Comparison of ENCODE assay signal across 1 cellular context in genomic region chr14:20682435-20683124, GRCh38.
TF ChIP-seq lines count a peak whose summit lies in the region.

No MANE protein-coding gene starts in this region.

TF ChIP-seq in HepG2, 621 proteins besides CTCF, POLR2A, EP300 and RAD21 (continued from another document and continues in another):
- no peak for TF ChIP-seq NONO (IDR thresholded peaks at IDR 0.05)
- peak; percentile 72 for TF ChIP-seq NONO (CRISPR knock-in tag; conservative IDR thresholded peaks at IDR 0.05)
- no peak; the same call in 1 of the 2 replicates for TF ChIP-seq RARA (CRISPR knock-in tag; IDR thresholded peaks at IDR 0.05)
- 0 out of 2 replicates have a peak, but pooled peaks have one; percentile 37 for TF ChIP-seq ZIK1 (CRISPR knock-in tag; IDR thresholded peaks at IDR 0.05; ENCODE audit: borderline replicate concordance, low read depth)
- peak; percentile 66 for TF ChIP-seq CREB1 (IDR thresholded peaks at IDR 0.05)
- TF ChIP-seq CREB1 (CRISPR knock-in tag; IDR thresholded peaks at IDR 0.05): no peak
- no peak for TF ChIP-seq NR3C1 (CRISPR knock-in tag; IDR thresholded peaks at IDR 0.05)
- no peak for TF ChIP-seq KDM6A (CRISPR knock-in tag; IDR thresholded peaks at IDR 0.05; ENCODE audit: low read depth)
- TF ChIP-seq SRY (CRISPR knock-in tag; IDR thresholded peaks at IDR 0.05): no peak; the same call in 1 of the 2 replicates
- TF ChIP-seq NBN (conservative IDR thresholded peaks at IDR 0.05): no peak
- TF ChIP-seq ATF7 (IDR thresholded peaks at IDR 0.05): no peak
- TF ChIP-seq ATF7 (CRISPR knock-in tag; IDR thresholded peaks at IDR 0.05): peak; percentile 74
- TF ChIP-seq, protein P1, sequence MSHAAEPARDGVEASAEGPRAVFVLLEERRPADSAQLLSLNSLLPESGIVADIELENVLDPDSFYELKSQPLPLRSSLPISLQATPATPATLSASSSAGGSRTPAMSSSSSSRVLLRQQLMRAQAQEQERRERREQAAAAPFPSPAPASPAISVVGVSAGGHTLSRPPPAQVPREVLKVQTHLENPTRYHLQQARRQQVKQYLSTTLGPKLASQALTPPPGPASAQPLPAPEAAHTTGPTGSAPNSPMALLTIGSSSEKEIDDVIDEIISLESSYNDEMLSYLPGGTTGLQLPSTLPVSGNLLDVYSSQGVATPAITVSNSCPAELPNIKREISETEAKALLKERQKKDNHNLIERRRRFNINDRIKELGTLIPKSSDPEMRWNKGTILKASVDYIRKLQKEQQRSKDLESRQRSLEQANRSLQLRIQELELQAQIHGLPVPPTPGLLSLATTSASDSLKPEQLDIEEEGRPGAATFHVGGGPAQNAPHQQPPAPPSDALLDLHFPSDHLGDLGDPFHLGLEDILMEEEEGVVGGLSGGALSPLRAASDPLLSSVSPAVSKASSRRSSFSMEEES (CRISPR knock-in tag; IDR thresholded peaks at IDR 0.05): no peak
- TF ChIP-seq, protein P2, sequence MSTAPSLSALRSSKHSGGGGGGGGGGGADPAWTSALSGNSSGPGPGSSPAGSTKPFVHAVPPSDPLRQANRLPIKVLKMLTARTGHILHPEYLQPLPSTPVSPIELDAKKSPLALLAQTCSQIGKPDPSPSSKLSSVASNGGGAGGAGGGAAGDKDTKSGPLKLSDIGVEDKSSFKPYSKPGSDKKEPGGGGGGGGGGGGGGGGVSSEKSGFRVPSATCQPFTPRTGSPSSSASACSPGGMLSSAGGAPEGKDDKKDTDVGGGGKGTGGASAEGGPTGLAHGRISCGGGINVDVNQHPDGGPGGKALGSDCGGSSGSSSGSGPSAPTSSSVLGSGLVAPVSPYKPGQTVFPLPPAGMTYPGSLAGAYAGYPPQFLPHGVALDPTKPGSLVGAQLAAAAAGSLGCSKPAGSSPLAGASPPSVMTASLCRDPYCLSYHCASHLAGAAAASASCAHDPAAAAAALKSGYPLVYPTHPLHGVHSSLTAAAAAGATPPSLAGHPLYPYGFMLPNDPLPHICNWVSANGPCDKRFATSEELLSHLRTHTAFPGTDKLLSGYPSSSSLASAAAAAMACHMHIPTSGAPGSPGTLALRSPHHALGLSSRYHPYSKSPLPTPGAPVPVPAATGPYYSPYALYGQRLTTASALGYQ (CRISPR knock-in tag; IDR thresholded peaks at IDR 0.05): peak; percentile 6
- TF ChIP-seq, protein P3, sequence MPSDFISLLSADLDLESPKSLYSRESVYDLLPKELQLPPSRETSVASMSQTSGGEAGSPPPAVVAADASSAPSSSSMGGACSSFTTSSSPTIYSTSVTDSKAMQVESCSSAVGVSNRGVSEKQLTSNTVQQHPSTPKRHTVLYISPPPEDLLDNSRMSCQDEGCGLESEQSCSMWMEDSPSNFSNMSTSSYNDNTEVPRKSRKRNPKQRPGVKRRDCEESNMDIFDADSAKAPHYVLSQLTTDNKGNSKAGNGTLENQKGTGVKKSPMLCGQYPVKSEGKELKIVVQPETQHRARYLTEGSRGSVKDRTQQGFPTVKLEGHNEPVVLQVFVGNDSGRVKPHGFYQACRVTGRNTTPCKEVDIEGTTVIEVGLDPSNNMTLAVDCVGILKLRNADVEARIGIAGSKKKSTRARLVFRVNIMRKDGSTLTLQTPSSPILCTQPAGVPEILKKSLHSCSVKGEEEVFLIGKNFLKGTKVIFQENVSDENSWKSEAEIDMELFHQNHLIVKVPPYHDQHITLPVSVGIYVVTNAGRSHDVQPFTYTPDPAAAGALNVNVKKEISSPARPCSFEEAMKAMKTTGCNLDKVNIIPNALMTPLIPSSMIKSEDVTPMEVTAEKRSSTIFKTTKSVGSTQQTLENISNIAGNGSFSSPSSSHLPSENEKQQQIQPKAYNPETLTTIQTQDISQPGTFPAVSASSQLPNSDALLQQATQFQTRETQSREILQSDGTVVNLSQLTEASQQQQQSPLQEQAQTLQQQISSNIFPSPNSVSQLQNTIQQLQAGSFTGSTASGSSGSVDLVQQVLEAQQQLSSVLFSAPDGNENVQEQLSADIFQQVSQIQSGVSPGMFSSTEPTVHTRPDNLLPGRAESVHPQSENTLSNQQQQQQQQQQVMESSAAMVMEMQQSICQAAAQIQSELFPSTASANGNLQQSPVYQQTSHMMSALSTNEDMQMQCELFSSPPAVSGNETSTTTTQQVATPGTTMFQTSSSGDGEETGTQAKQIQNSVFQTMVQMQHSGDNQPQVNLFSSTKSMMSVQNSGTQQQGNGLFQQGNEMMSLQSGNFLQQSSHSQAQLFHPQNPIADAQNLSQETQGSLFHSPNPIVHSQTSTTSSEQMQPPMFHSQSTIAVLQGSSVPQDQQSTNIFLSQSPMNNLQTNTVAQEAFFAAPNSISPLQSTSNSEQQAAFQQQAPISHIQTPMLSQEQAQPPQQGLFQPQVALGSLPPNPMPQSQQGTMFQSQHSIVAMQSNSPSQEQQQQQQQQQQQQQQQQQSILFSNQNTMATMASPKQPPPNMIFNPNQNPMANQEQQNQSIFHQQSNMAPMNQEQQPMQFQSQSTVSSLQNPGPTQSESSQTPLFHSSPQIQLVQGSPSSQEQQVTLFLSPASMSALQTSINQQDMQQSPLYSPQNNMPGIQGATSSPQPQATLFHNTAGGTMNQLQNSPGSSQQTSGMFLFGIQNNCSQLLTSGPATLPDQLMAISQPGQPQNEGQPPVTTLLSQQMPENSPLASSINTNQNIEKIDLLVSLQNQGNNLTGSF (CRISPR knock-in tag; IDR thresholded peaks at IDR 0.05): no peak; the same call in none of the 2 replicates
- TF ChIP-seq PATZ1 (CRISPR knock-in tag; IDR thresholded peaks at IDR 0.05): peak; percentile 32
- TF ChIP-seq, protein P4, sequence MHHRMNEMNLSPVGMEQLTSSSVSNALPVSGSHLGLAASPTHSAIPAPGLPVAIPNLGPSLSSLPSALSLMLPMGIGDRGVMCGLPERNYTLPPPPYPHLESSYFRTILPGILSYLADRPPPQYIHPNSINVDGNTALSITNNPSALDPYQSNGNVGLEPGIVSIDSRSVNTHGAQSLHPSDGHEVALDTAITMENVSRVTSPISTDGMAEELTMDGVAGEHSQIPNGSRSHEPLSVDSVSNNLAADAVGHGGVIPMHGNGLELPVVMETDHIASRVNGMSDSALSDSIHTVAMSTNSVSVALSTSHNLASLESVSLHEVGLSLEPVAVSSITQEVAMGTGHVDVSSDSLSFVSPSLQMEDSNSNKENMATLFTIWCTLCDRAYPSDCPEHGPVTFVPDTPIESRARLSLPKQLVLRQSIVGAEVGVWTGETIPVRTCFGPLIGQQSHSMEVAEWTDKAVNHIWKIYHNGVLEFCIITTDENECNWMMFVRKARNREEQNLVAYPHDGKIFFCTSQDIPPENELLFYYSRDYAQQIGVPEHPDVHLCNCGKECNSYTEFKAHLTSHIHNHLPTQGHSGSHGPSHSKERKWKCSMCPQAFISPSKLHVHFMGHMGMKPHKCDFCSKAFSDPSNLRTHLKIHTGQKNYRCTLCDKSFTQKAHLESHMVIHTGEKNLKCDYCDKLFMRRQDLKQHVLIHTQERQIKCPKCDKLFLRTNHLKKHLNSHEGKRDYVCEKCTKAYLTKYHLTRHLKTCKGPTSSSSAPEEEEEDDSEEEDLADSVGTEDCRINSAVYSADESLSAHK (CRISPR knock-in tag; IDR thresholded peaks at IDR 0.05; ENCODE audit: borderline replicate concordance): no peak; the same call in 1 of the 2 replicates
- TF ChIP-seq PAWR (CRISPR knock-in tag; IDR thresholded peaks at IDR 0.05; ENCODE audit: borderline replicate concordance): no peak
- TF ChIP-seq MIXL1 (CRISPR knock-in tag; IDR thresholded peaks at IDR 0.05): no peak; the same call in 1 of the 2 replicates
- TF ChIP-seq NCOR1 (IDR thresholded peaks at IDR 0.05; ENCODE audit: borderline replicate concordance, low read length): no peak; the same call in 1 of the 2 replicates
- TF ChIP-seq MIER3 (CRISPR knock-in tag; IDR thresholded peaks at IDR 0.05; ENCODE audit: borderline replicate concordance): peak; percentile 35; the same call in 1 of the 2 replicates
- peak; percentile 93 for TF ChIP-seq ZNF451 (CRISPR knock-in tag; IDR thresholded peaks at IDR 0.05)
- no peak for TF ChIP-seq ZNF281 (CRISPR knock-in tag; IDR thresholded peaks at IDR 0.05; ENCODE audit: borderline replicate concordance)
- TF ChIP-seq ZBTB1 (CRISPR knock-in tag; IDR thresholded peaks at IDR 0.05; ENCODE audit: borderline replicate concordance): no peak
- no peak for TF ChIP-seq ZMAT5 (CRISPR knock-in tag; IDR thresholded peaks at IDR 0.05; ENCODE audit: borderline replicate concordance, low read depth)
- TF ChIP-seq ARNT2 (CRISPR knock-in tag; IDR thresholded peaks at IDR 0.05; ENCODE audit: low read depth): peak; percentile 40
- TF ChIP-seq HMGA1 (CRISPR knock-in tag; conservative IDR thresholded peaks at IDR 0.05): no peak
- TF ChIP-seq, protein P5, sequence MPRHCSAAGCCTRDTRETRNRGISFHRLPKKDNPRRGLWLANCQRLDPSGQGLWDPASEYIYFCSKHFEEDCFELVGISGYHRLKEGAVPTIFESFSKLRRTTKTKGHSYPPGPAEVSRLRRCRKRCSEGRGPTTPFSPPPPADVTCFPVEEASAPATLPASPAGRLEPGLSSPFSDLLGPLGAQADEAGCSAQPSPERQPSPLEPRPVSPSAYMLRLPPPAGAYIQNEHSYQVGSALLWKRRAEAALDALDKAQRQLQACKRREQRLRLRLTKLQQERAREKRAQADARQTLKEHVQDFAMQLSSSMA (CRISPR knock-in tag; IDR thresholded peaks at IDR 0.05): peak; percentile 8; the same call in 1 of the 2 replicates
- TF ChIP-seq NFE2 (CRISPR knock-in tag; IDR thresholded peaks at IDR 0.05): no peak
- TF ChIP-seq ZBTB14 (CRISPR knock-in tag; IDR thresholded peaks at IDR 0.05): no peak; the same call in 1 of the 2 replicates
- peak; percentile 74; the same call in 1 of the 2 replicates for TF ChIP-seq ZNF274 (CRISPR knock-in tag; IDR thresholded peaks at IDR 0.05)
- TF ChIP-seq, protein P6, sequence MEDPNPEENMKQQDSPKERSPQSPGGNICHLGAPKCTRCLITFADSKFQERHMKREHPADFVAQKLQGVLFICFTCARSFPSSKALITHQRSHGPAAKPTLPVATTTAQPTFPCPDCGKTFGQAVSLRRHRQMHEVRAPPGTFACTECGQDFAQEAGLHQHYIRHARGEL (CRISPR knock-in tag; IDR thresholded peaks at IDR 0.05): no peak
- TF ChIP-seq GABPA (IDR thresholded peaks at IDR 0.05; ENCODE audit: low read depth, low read length): peak; percentile 81
- no peak for TF ChIP-seq GABPA (CRISPR knock-in tag; IDR thresholded peaks at IDR 0.05; ENCODE audit: low read depth)
- TF ChIP-seq, protein P7, sequence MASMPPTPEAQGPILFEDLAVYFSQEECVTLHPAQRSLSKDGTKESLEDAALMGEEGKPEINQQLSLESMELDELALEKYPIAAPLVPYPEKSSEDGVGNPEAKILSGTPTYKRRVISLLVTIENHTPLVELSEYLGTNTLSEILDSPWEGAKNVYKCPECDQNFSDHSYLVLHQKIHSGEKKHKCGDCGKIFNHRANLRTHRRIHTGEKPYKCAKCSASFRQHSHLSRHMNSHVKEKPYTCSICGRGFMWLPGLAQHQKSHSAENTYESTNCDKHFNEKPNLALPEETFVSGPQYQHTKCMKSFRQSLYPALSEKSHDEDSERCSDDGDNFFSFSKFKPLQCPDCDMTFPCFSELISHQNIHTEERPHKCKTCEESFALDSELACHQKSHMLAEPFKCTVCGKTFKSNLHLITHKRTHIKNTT (CRISPR knock-in tag; IDR thresholded peaks at IDR 0.05): no peak
- peak; percentile 14 for TF ChIP-seq E2F1 (CRISPR knock-in tag; IDR thresholded peaks at IDR 0.05)
- no peak; the same call in 1 of the 2 replicates for TF ChIP-seq RCOR2 (CRISPR knock-in tag; IDR thresholded peaks at IDR 0.05)
- TF ChIP-seq TCF7L2 (IDR thresholded peaks at IDR 0.05; ENCODE audit: low read depth, low read length): no peak
